ENCODE assay signal across 12 cellular contexts in the genomic region with DNA sequence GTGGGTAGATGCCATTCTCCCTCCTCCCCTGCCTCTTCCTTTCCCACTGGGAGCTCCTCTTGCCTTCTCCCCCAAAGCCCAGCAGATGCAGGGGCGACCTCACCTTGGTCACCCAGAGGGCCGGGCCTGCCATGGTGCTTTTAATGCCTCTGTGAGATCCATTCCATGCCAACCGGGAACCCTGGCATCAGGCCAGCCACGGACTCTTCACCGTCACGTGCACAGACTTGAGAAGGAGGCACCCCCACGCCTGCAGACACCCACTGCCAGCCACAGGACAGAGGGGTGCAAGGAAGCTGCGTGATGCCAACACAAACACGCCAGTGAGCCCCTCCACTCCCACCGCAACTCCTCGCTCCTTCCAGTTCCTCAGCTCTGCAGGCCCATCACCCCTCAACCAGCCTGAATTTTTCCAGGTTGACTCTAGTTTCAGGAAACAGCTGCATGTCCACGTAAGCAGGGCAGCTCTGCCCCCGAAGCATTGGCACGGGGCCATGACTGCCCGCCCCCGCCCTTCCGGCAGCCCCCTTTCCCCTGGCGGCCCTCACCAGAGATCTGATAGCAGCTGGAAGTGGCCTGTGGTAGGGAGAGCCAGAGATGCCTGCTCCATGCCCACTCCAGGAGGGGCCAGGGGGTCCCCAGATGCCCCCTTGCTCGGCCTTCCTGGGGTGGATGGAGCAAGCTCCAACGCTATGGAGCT. TPM values are rescaled to one million over a fixed set of nuclear protein-coding genes. Genes with fewer than 3 reads are reported as not detected.
DNase-seq lines count a peak whose midpoint lies in the region; TF ChIP-seq lines count a peak whose summit lies in the region.
"Had no signal": no experiment of that assay in that cellular context is flagged by ENCODE, and none has a peak within 500 bp of the region (broad histone marks: within the 10 kb centered on the region; RNA-seq: fewer than 3 reads in every experiment).

No MANE protein-coding gene starts in this region.

- no TSS peak for BruUV-seq in A673 (replicated peaks; lab: Mats Ljungman, UMichigan)

- no peak overlapping the region for H3K4me3 ChIP-seq in A673 (ENCODE audit: low read depth, low read length, poor library complexity, severe bottlenecking)
- no peak overlapping the region for H3K4me3 ChIP-seq in esophagus muscularis mucosa
- no peak overlapping the region for H3K4me3 ChIP-seq in uterus
- H3K4me3 ChIP-seq: GM23338, pancreas had no signal

- TF ChIP-seq CTCF in A673 (conservative IDR thresholded peaks at IDR 0.05; ENCODE audit: low read depth, low read length) = no peak
- no peak for TF ChIP-seq CTCF in esophagus muscularis mucosa (IDR thresholded peaks at IDR 0.05)
- TF ChIP-seq CTCF in uterus (IDR thresholded peaks at IDR 0.05) = no peak

- H3K4me1 Mint-ChIP-seq in activated naive CD8-positive, alpha-beta T cell treated with anti-CD3 and anti-CD28 coated beads for 36 hours = peaks cover 54% of the 10 kb centered on the region

- H3K36me3 ChIP-seq in A673 (ENCODE audit: insufficient read depth, low read length, poor library complexity, severe bottlenecking) = no peaks in the 10 kb centered on the region
- H3K36me3 ChIP-seq in esophagus muscularis mucosa = peaks cover 0 to 4% (median 0%) of the 10 kb centered on the region in 4 donors
- no peaks in the 10 kb centered on the region for H3K36me3 ChIP-seq in uterus
- H3K36me3 ChIP-seq: pancreas had no signal

- POLR2A ChIA-PET in A673 (lab: Charles Lee; ENCODE audit: low non-redundant PET) = interaction anchor here (0.6 kb wide), 2 partner anchors 25 to 85 kb away, joined by 3 to 8 read pairs; no protein-coding TSS in a partner anchor

- intact Hi-C loops in A673 (cut with micrococcal nuclease; ENCODE audit: unreplicated experiment) (no loop called here), esophagus muscularis mucosa (cut with DNase I) (no loop called here), uterus (cut with DNase I; ENCODE audit: low total_unique reads) (no loop called here)

- H3K9me3 ChIP-seq in A673 (ENCODE audit: low read depth, low read length, poor library complexity, severe bottlenecking) (no peaks in the 10 kb centered on the region), esophagus muscularis mucosa (no peaks in the 10 kb centered on the region), uterus (no peaks in the 10 kb centered on the region)
- H3K9me3 ChIP-seq: pancreas had no signal

- in situ Hi-C loops in KBM-7 (cut with MboI; ENCODE audit: low pct_unique_long_range_greater_than_20kb, low sequenced_read_pairs) = no loop called here

- H3K27me3 ChIP-seq in A673 (replicated peaks; ENCODE audit: insufficient read depth, low read depth, low read length, poor library complexity) = no peaks in the 10 kb centered on the region
- H3K27me3 ChIP-seq in esophagus muscularis mucosa = no peaks in the 10 kb centered on the region
- H3K27me3 ChIP-seq in uterus = no peaks in the 10 kb centered on the region
- H3K27me3 ChIP-seq: pancreas had no signal

- H3K27ac ChIP-seq in A673 (ENCODE audit: low read depth, low read length, poor library complexity, severe bottlenecking) (peak overlapping the region; percentile 85), esophagus muscularis mucosa (replicated peaks in 1 of 4) (peak overlapping the region in 1 of 4 donors; percentile 15), uterus (peak overlapping the region in 1 of 2 donors; percentile 44)
- H3K27ac ChIP-seq: pancreas had no signal

- no peaks in the 10 kb centered on the region for H3K9me3 Mint-ChIP-seq in activated naive CD8-positive, alpha-beta T cell treated with anti-CD3 and anti-CD28 coated beads for 36 hours
- H3K9me3 Mint-ChIP-seq: activated B cell treated with CpG ODN at 0.5 μM for 24 hours, GM23338 had no signal

- WGBS in esophagus muscularis mucosa = 58% methylated on average over 10 of the region's 20 CpGs

- no peaks in the 10 kb centered on the region for H3K27me3 Mint-ChIP-seq in activated naive CD8-positive, alpha-beta T cell treated with anti-CD3 and anti-CD28 coated beads for 36 hours
- H3K27me3 Mint-ChIP-seq: activated B cell treated with CpG ODN at 0.5 μM for 24 hours had no signal

- H3K36me3 Mint-ChIP-seq in activated naive CD8-positive, alpha-beta T cell treated with anti-CD3 and anti-CD28 coated beads for 36 hours = peaks cover 48% of the 10 kb centered on the region

- DNase-seq in A673 (ENCODE audit: low spot score) = peak; percentile 66
- DNase-seq in Daoy (ENCODE audit: low read depth) = peak; percentile 56
- no peak for DNase-seq in activated naive CD8-positive, alpha-beta T cell treated with anti-CD3 and anti-CD28 coated beads for 36 hours
- DNase-seq in lung microvascular endothelial cell (ENCODE audit: low read depth in 2 of 2) = peak; percentile 62 to 76
- no peak for DNase-seq in esophagus muscularis mucosa (ENCODE audit: extremely low spot score)
- DNase-seq in KBM-7 = no peak
- no peak for DNase-seq in retina
- no peak for DNase-seq in uterus
- DNase-seq: activated B cell treated with CpG ODN at 0.5 μM for 24 hours; activated effector memory CD4-positive, alpha-beta T cell treated with anti-CD3 and anti-CD28 coated beads, Interleukin-2, amount 50 U/mL, for 16 hours had no signal

- CTCF ChIA-PET in A673 (lab: Charles Lee) = interaction anchor here (1.0 kb wide), 1 partner anchor 71 kb away, joined by 3 read pairs; no protein-coding TSS in a partner anchor

- peak overlapping the region; percentile 71 for H3K27ac Mint-ChIP-seq in activated naive CD8-positive, alpha-beta T cell treated with anti-CD3 and anti-CD28 coated beads for 36 hours
- H3K27ac Mint-ChIP-seq: activated B cell treated with CpG ODN at 0.5 μM for 24 hours, GM23338 had no signal

- H3K4me1 ChIP-seq in A673 (ENCODE audit: insufficient read depth, low read length, poor library complexity, severe bottlenecking) = peaks cover 63% of the 10 kb centered on the region
- H3K4me1 ChIP-seq in esophagus muscularis mucosa = peaks cover 49 to 51% (median 50%) of the 10 kb centered on the region in 4 donors
- H3K4me1 ChIP-seq in uterus = peaks cover 12 to 36% of the 10 kb centered on the region in 2 donors

- no peak for TF ChIP-seq POLR2A in esophagus muscularis mucosa (IDR thresholded peaks at IDR 0.05; ENCODE audit: low read depth)
- no peak for TF ChIP-seq POLR2A in uterus (IDR thresholded peaks at IDR 0.05)

- no peak overlapping the region for H3K4me3 Mint-ChIP-seq in activated naive CD8-positive, alpha-beta T cell treated with anti-CD3 and anti-CD28 coated beads for 36 hours
- H3K4me3 Mint-ChIP-seq: activated B cell treated with CpG ODN at 0.5 μM for 24 hours, GM23338 had no signal

- TF ChIP-seq EP300 in esophagus muscularis mucosa (IDR thresholded peaks at IDR 0.05) = no peak

RNA-seq across cellular contexts. Expression of gene DNMT3A, which starts 50.8 kb away (rescaled TPM):
- total RNA-seq in A673 (2021) (109 and 123 TPM in 2 replicates), lung microvascular endothelial cell (31.6 and 43.8 TPM in 2 replicates), esophagus muscularis mucosa (10 to 100 TPM; 11.3 to 29.5 (median 16.9) TPM), uterus (10 to 100 TPM in 3 of 4 donors, 1 to 10 TPM in 1; 2.3 to 95.8 (median 29.9) TPM)
- 17.7 and 19.3 TPM in 2 replicates for total RNA-seq in Daoy (2014; rRNA removed; shearing (Covaris generic))
- total RNA-seq in activated naive CD8-positive, alpha-beta T cell treated with anti-CD3 and anti-CD28 coated beads for 36 hours = 10 to 100 TPM; 90.7 to 92.2 TPM

Comparison
In these comparisons a context has a peak if more than half of its experiments do, and no peak if none do; other contexts are left out.
1. DNase-seq: peak in A673 (single experiment), Daoy (single experiment) and lung microvascular endothelial cell (2 of 2); none in activated naive CD8-positive, alpha-beta T cell treated with anti-CD3 and anti-CD28 coated beads for 36 hours (single experiment), esophagus muscularis mucosa (single experiment), KBM-7 (single experiment), retina (single experiment) and uterus (0 of 2).